13 cellular contexts compared by ENCODE assay signal in the genomic region with DNA sequence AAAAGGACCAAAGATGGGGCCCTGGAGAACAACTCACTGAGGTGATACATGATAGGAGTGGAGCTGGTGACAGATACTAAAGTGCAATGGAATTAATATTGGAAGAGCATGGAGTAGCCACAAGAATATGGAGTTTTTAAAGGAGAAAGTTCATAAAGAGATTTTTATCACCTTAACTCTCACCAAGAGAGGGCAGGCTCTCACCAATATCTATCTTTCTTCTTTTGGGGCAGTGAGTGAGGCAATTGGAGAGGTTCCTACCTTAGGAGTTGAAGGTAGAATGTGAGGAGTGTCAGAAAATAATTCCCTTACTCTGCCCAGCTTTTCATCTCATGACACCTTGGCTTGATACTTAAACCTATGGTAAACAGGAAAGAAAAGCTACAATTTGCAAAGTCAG.
DNase-seq lines count a peak whose midpoint lies in the region; ATAC-seq and TF ChIP-seq lines count a peak whose summit lies in the region.
"Had no signal": no experiment of that assay in that cellular context is flagged by ENCODE, and none has a peak within 500 bp of the region (broad histone marks: within the 10 kb centered on the region; RNA-seq: fewer than 3 reads in every experiment).

No MANE protein-coding gene starts in this region.

- TF ChIP-seq CTCF in brain (conservative IDR thresholded peaks at IDR 0.05) (peak; percentile 24 to 45), progenitor cell of endocrine pancreas (IDR thresholded peaks at IDR 0.05; ENCODE audit: unreplicated experiment) (peak; percentile 18)

- H3K9me3 Mint-ChIP-seq in brain (no peaks in the 10 kb centered on the region), progenitor cell of endocrine pancreas (ENCODE audit: low read depth) (peaks cover 6% of the 10 kb centered on the region)
- no peaks in the 10 kb centered on the region for H3K9me3 Mint-ChIP-seq in activated naive CD4-positive, alpha-beta T cell treated with anti-CD3 and anti-CD28 coated beads, Interleukin-2, amount 50 U/mL, for 72 hours
- H3K9me3 Mint-ChIP-seq: activated B cell treated with CpG ODN at 0.5 μM for 24 hours; activated naive CD8-positive, alpha-beta T cell treated with anti-CD3 and anti-CD28 coated beads, Interleukin-2, amount 10 ng/mL, durations not matched to agents 7 days and 5 days had no signal

- DNase-seq in NCI-H510A treated with DMSO at 0.1 percent for 48 hours (lab: John Stamatoyannopoulos, UW) (peak; percentile 22), NCI-H510A (lab: John Stamatoyannopoulos, UW) (no peak), KBM-7 (peak; percentile 8), progenitor cell of endocrine pancreas (ENCODE audit: low spot score, unreplicated experiment) (no peak), head of caudate nucleus (no peak)
- no peak for DNase-seq in activated naive CD4-positive, alpha-beta T cell treated with anti-CD3 and anti-CD28 coated beads, Interleukin-2, amount 50 U/mL, for 72 hours (ENCODE audit: low spot score in 2 of 2)
- DNase-seq: activated B cell treated with CpG ODN at 0.5 μM for 24 hours; activated naive CD8-positive, alpha-beta T cell treated with anti-CD3 and anti-CD28 coated beads, Interleukin-2, amount 10 ng/mL, durations not matched to agents 7 days and 5 days; CD4-positive, CD25-positive, alpha-beta regulatory T cell; heart right ventricle; NCI-H2107 had no signal

- H3K4me1 Mint-ChIP-seq in brain = no peaks in the 10 kb centered on the region
- H3K4me1 Mint-ChIP-seq in progenitor cell of endocrine pancreas (ENCODE audit: low read depth) = no peaks in the 10 kb centered on the region
- H3K4me1 Mint-ChIP-seq: activated B cell treated with CpG ODN at 0.5 μM for 24 hours; activated naive CD8-positive, alpha-beta T cell treated with anti-CD3 and anti-CD28 coated beads, Interleukin-2, amount 10 ng/mL, durations not matched to agents 7 days and 5 days; CD4-positive, CD25-positive, alpha-beta regulatory T cell had no signal

- no peak overlapping the region for H3K27ac Mint-ChIP-seq in brain
- H3K27ac Mint-ChIP-seq in progenitor cell of endocrine pancreas = no peak overlapping the region
- H3K27ac Mint-ChIP-seq in activated naive CD4-positive, alpha-beta T cell treated with anti-CD3 and anti-CD28 coated beads, Interleukin-2, amount 50 U/mL, for 72 hours = no peak overlapping the region
- H3K27ac Mint-ChIP-seq: activated B cell treated with CpG ODN at 0.5 μM for 24 hours; activated naive CD8-positive, alpha-beta T cell treated with anti-CD3 and anti-CD28 coated beads, Interleukin-2, amount 10 ng/mL, durations not matched to agents 7 days and 5 days; CD4-positive, CD25-positive, alpha-beta regulatory T cell had no signal

- H3K36me3 Mint-ChIP-seq in brain (no peaks in the 10 kb centered on the region), progenitor cell of endocrine pancreas (ENCODE audit: insufficient read depth) (no peaks in the 10 kb centered on the region)
- H3K36me3 Mint-ChIP-seq in activated naive CD4-positive, alpha-beta T cell treated with anti-CD3 and anti-CD28 coated beads, Interleukin-2, amount 50 U/mL, for 72 hours = no peaks in the 10 kb centered on the region
- H3K36me3 Mint-ChIP-seq: activated naive CD8-positive, alpha-beta T cell treated with anti-CD3 and anti-CD28 coated beads, Interleukin-2, amount 10 ng/mL, durations not matched to agents 7 days and 5 days; CD4-positive, CD25-positive, alpha-beta regulatory T cell had no signal

- intact Hi-C loops in head of caudate nucleus (cut with DNase I) = no loop called here

- in situ Hi-C loops in KBM-7 (cut with MboI; ENCODE audit: low pct_unique_long_range_greater_than_20kb, low sequenced_read_pairs) = no loop called here

- ATAC-seq in activated naive CD4-positive, alpha-beta T cell treated with anti-CD3 and anti-CD28 coated beads, Interleukin-2, amount 50 U/mL, for 72 hours = no peak
- ATAC-seq in HG03045 (IDR thresholded peaks at IDR 0.05; ENCODE audit: unreplicated experiment) = no peak
- ATAC-seq: heart right ventricle had no signal

- H3K27me3 Mint-ChIP-seq in brain (peaks cover 4% of the 10 kb centered on the region), progenitor cell of endocrine pancreas (peaks cover 3% of the 10 kb centered on the region)
- H3K27me3 Mint-ChIP-seq: activated B cell treated with CpG ODN at 0.5 μM for 24 hours; activated naive CD8-positive, alpha-beta T cell treated with anti-CD3 and anti-CD28 coated beads, Interleukin-2, amount 10 ng/mL, durations not matched to agents 7 days and 5 days had no signal

- no peak overlapping the region for H3K4me3 Mint-ChIP-seq in brain
- H3K4me3 Mint-ChIP-seq in progenitor cell of endocrine pancreas (ENCODE audit: low read depth) = no peak overlapping the region
- H3K4me3 Mint-ChIP-seq: activated B cell treated with CpG ODN at 0.5 μM for 24 hours; activated naive CD8-positive, alpha-beta T cell treated with anti-CD3 and anti-CD28 coated beads, Interleukin-2, amount 10 ng/mL, durations not matched to agents 7 days and 5 days; CD4-positive, CD25-positive, alpha-beta regulatory T cell had no signal

Comparison
In these comparisons a context has a peak if more than half of its experiments do, and no peak if none do; other contexts are left out.
1. DNase-seq: peak in NCI-H510A treated with DMSO at 0.1 percent for 48 hours (single experiment) and KBM-7 (single experiment); none in NCI-H510A (single experiment), progenitor cell of endocrine pancreas (single experiment), head of caudate nucleus (0 of 42) and activated naive CD4-positive, alpha-beta T cell treated with anti-CD3 and anti-CD28 coated beads, Interleukin-2, amount 50 U/mL, for 72 hours (0 of 2).